22 cellular contexts compared by ENCODE assay signal in genomic region chr7:157021893-157022680, GRCh38. TPM values are rescaled to one million over a fixed set of nuclear protein-coding genes. Genes with fewer than 3 reads are reported as not detected.
DNase-seq lines count a peak whose midpoint lies in the region; ATAC-seq and TF ChIP-seq lines count a peak whose summit lies in the region.
"Had no signal": no experiment of that assay in that cellular context is flagged by ENCODE, and none has a peak within 500 bp of the region (broad histone marks: within the 10 kb centered on the region; RNA-seq: fewer than 3 reads in every experiment).

No MANE protein-coding gene starts in this region.

- intact Hi-C loops in upper lobe of right lung (cut with DNase I) = no loop called here

- peak overlapping the region; percentile 70 for H3K4me2 ChIP-seq in neural progenitor cell
- H3K4me2 ChIP-seq: BLaER1 treated with 17β-estradiol and CSF1 and Interleukin-3, amounts not matched to agents 10 nM and 100 nM had no signal

- no peak overlapping the region for H3K27ac Mint-ChIP-seq in activated naive CD4-positive, alpha-beta T cell treated with anti-CD3 and anti-CD28 coated beads, Interleukin-2, amount 50 U/mL, for 24 hours
- H3K27ac Mint-ChIP-seq in activated naive CD4-positive, alpha-beta T cell treated with anti-CD3 and anti-CD28 coated beads, Interleukin-2, amount 10 ng/mL, durations not matched to agents 7 days and 5 days = no peak overlapping the region
- H3K27ac Mint-ChIP-seq in endothelial cell (ENCODE audit: unreplicated experiment) (no peak overlapping the region), neural progenitor cell (no peak overlapping the region), immature natural killer cell (no peak overlapping the region)
- H3K27ac Mint-ChIP-seq: nephron had no signal

- CTCF ChIA-PET in activated naive CD4-positive, alpha-beta T cell treated with anti-CD3 and anti-CD28 coated beads, Interleukin-2, amount 10 ng/mL, durations not matched to agents 7 days and 5 days (lab: Charles Lee) = no interaction called here

- H3K27ac ChIP-seq in neural progenitor cell (no peak overlapping the region), upper lobe of right lung (no peak overlapping the region)
- H3K27ac ChIP-seq: BLaER1 treated with 17β-estradiol and CSF1 and Interleukin-3, amounts not matched to agents 10 nM and 100 nM; cardiac muscle cell; epithelial cell of prostate; HL-60 had no signal

- no peak for DNase-seq in activated naive CD4-positive, alpha-beta T cell treated with anti-CD3 and anti-CD28 coated beads, Interleukin-2, amount 10 ng/mL, durations not matched to agents 7 days and 5 days
- DNase-seq in endothelial cell (ENCODE audit: low spot score) (no peak), neural progenitor cell (ENCODE audit: low spot score) (peak; percentile 42), upper lobe of right lung (peak; percentile 21), immature natural killer cell (no peak), SK-N-DZ (ENCODE audit: low spot score) (no peak)
- DNase-seq in stimulated activated CD8-positive, alpha-beta memory T cell treated with anti-CD3 and anti-CD28 coated beads, Interleukin-4, amount 100 ng/mL, for 48 hours = no peak
- DNase-seq: activated CD4-positive, alpha-beta T cell treated with anti-CD3 and anti-CD28 coated beads, Interleukin-2, amount 50 U/mL, for 1 hour; amniotic stem cell; hippocampal formation; left cardiac atrium; NCI-H1694; Right ventricle myocardium superior; substantia nigra; T-helper 1 cell had no signal

- H3K4me1 ChIP-seq in neural progenitor cell = peaks cover 27% of the 10 kb centered on the region
- peaks cover 9% of the 10 kb centered on the region for H3K4me1 ChIP-seq in upper lobe of right lung
- H3K4me1 ChIP-seq: BLaER1 treated with 17β-estradiol and CSF1 and Interleukin-3, amounts not matched to agents 10 nM and 100 nM had no signal

- TF ChIP-seq CTCF in endothelial cell (IDR thresholded peaks at IDR 0.05; ENCODE audit: unreplicated experiment) = no peak
- no peak for TF ChIP-seq CTCF in neural progenitor cell (IDR thresholded peaks at IDR 0.05)
- TF ChIP-seq CTCF in upper lobe of right lung (IDR thresholded peaks at IDR 0.05) = no peak

- H3K36me3 Mint-ChIP-seq in activated naive CD4-positive, alpha-beta T cell treated with anti-CD3 and anti-CD28 coated beads, Interleukin-2, amount 50 U/mL, for 24 hours = no peaks in the 10 kb centered on the region
- no peaks in the 10 kb centered on the region for H3K36me3 Mint-ChIP-seq in activated naive CD4-positive, alpha-beta T cell treated with anti-CD3 and anti-CD28 coated beads, Interleukin-2, amount 10 ng/mL, durations not matched to agents 7 days and 5 days
- H3K36me3 Mint-ChIP-seq in endothelial cell (ENCODE audit: low read depth, unreplicated experiment) = no peaks in the 10 kb centered on the region
- no peaks in the 10 kb centered on the region for H3K36me3 Mint-ChIP-seq in neural progenitor cell
- H3K36me3 Mint-ChIP-seq in immature natural killer cell = no peaks in the 10 kb centered on the region

- H3F3A ChIP-seq in neural progenitor cell (ENCODE audit: low read depth) = peaks cover 24% of the 10 kb centered on the region

- peak overlapping the region; percentile 11 for H3K4me3 Mint-ChIP-seq in activated naive CD4-positive, alpha-beta T cell treated with anti-CD3 and anti-CD28 coated beads, Interleukin-2, amount 50 U/mL, for 24 hours
- H3K4me3 Mint-ChIP-seq in activated naive CD4-positive, alpha-beta T cell treated with anti-CD3 and anti-CD28 coated beads, Interleukin-2, amount 10 ng/mL, durations not matched to agents 7 days and 5 days = no peak overlapping the region
- H3K4me3 Mint-ChIP-seq in endothelial cell (ENCODE audit: unreplicated experiment) (peak overlapping the region; percentile 49), neural progenitor cell (no peak overlapping the region), immature natural killer cell (no peak overlapping the region)

- H3K4me3 ChIP-seq in neural progenitor cell = no peak overlapping the region
- H3K4me3 ChIP-seq in upper lobe of right lung = no peak overlapping the region

- H3K27me3 ChIP-seq in neural progenitor cell (peaks cover 100% of the 10 kb centered on the region), upper lobe of right lung (peaks cover 87% of the 10 kb centered on the region)

- no peak overlapping the region for H3K9ac ChIP-seq in neural progenitor cell
- H3K9ac ChIP-seq: BLaER1 treated with 17β-estradiol and CSF1 and Interleukin-3, amounts not matched to agents 10 nM and 100 nM had no signal

- peaks cover 80% of the 10 kb centered on the region for H4K20me1 ChIP-seq in neural progenitor cell (ENCODE audit: low read depth)

- H3K4me1 Mint-ChIP-seq in activated naive CD4-positive, alpha-beta T cell treated with anti-CD3 and anti-CD28 coated beads, Interleukin-2, amount 50 U/mL, for 24 hours = peaks cover 5% of the 10 kb centered on the region
- peaks cover 7% of the 10 kb centered on the region for H3K4me1 Mint-ChIP-seq in activated naive CD4-positive, alpha-beta T cell treated with anti-CD3 and anti-CD28 coated beads, Interleukin-2, amount 10 ng/mL, durations not matched to agents 7 days and 5 days
- H3K4me1 Mint-ChIP-seq in endothelial cell (ENCODE audit: unreplicated experiment) = peaks cover 14% of the 10 kb centered on the region
- H3K4me1 Mint-ChIP-seq in neural progenitor cell = peaks cover 3% of the 10 kb centered on the region
- no peaks in the 10 kb centered on the region for H3K4me1 Mint-ChIP-seq in immature natural killer cell

- H2AFZ ChIP-seq in neural progenitor cell (replicated peaks) = no peak overlapping the region

- peaks cover 51% of the 10 kb centered on the region for H3K27me3 Mint-ChIP-seq in activated naive CD4-positive, alpha-beta T cell treated with anti-CD3 and anti-CD28 coated beads, Interleukin-2, amount 50 U/mL, for 24 hours
- H3K27me3 Mint-ChIP-seq in activated naive CD4-positive, alpha-beta T cell treated with anti-CD3 and anti-CD28 coated beads, Interleukin-2, amount 10 ng/mL, durations not matched to agents 7 days and 5 days = peaks cover 91% of the 10 kb centered on the region
- H3K27me3 Mint-ChIP-seq in endothelial cell (ENCODE audit: unreplicated experiment) (peaks cover 22% of the 10 kb centered on the region), neural progenitor cell (ENCODE audit: insufficient read depth, low read depth) (peaks cover 80% of the 10 kb centered on the region), immature natural killer cell (ENCODE audit: low read depth in 3 of 3) (peaks cover 9 to 35% (median 28%) of the 10 kb centered on the region in 3 donors)

- H3K9me3 Mint-ChIP-seq in activated naive CD4-positive, alpha-beta T cell treated with anti-CD3 and anti-CD28 coated beads, Interleukin-2, amount 50 U/mL, for 24 hours = no peaks in the 10 kb centered on the region
- H3K9me3 Mint-ChIP-seq in activated naive CD4-positive, alpha-beta T cell treated with anti-CD3 and anti-CD28 coated beads, Interleukin-2, amount 10 ng/mL, durations not matched to agents 7 days and 5 days = no peaks in the 10 kb centered on the region
- H3K9me3 Mint-ChIP-seq in endothelial cell (ENCODE audit: unreplicated experiment) = no peaks in the 10 kb centered on the region
- H3K9me3 Mint-ChIP-seq in neural progenitor cell = peaks cover 2% of the 10 kb centered on the region
- no peaks in the 10 kb centered on the region for H3K9me3 Mint-ChIP-seq in immature natural killer cell

- no peaks in the 10 kb centered on the region for H3K36me3 ChIP-seq in neural progenitor cell
- H3K36me3 ChIP-seq in upper lobe of right lung = no peaks in the 10 kb centered on the region
- H3K36me3 ChIP-seq: BLaER1 treated with 17β-estradiol and CSF1 and Interleukin-3, amounts not matched to agents 10 nM and 100 nM; cardiac muscle cell had no signal

- H3K9me3 ChIP-seq in neural progenitor cell (ENCODE audit: low read depth) (no peaks in the 10 kb centered on the region), upper lobe of right lung (no peaks in the 10 kb centered on the region)

- H3K79me2 ChIP-seq in neural progenitor cell (ENCODE audit: low read depth) = no peaks in the 10 kb centered on the region

- no peak for ATAC-seq in upper lobe of right lung

RNA-seq across cellular contexts. Expression of gene MNX1, which starts 11.6 kb away (rescaled TPM):
- 3.8 TPM for total RNA-seq in endothelial cell (ENCODE audit: unreplicated experiment)
- not detected in 2 replicates for total RNA-seq in neural progenitor cell (ENCODE audit: low replicate concordance)
- 0.93 TPM for total RNA-seq in upper lobe of right lung
- polyA plus RNA-seq in immature natural killer cell = not detected
- 1.7 and 2.4 TPM in 2 replicates for polyA plus RNA-seq in SK-N-DZ (2014; cell fraction: cytosol; rRNA removed)
- polyA plus RNA-seq in SK-N-DZ (2014; cell fraction: nucleus; rRNA removed) = 2.9 and 4.6 TPM in 2 replicates
- total RNA-seq: A673, left cardiac atrium, Right ventricle myocardium superior had no signal

Comparison
In these comparisons a context has a peak if more than half of its experiments do, and no peak if none do; other contexts are left out.
1. H3K4me3 Mint-ChIP-seq: peak in activated naive CD4-positive, alpha-beta T cell treated with anti-CD3 and anti-CD28 coated beads, Interleukin-2, amount 50 U/mL, for 24 hours (single experiment) and endothelial cell (single experiment); none in activated naive CD4-positive, alpha-beta T cell treated with anti-CD3 and anti-CD28 coated beads, Interleukin-2, amount 10 ng/mL, durations not matched to agents 7 days and 5 days (single experiment), neural progenitor cell (single experiment) and immature natural killer cell (0 of 5).
2. DNase-seq: peak in neural progenitor cell (single experiment) and upper lobe of right lung (single experiment); none in activated naive CD4-positive, alpha-beta T cell treated with anti-CD3 and anti-CD28 coated beads, Interleukin-2, amount 10 ng/mL, durations not matched to agents 7 days and 5 days (single experiment), endothelial cell (single experiment), stimulated activated CD8-positive, alpha-beta memory T cell treated with anti-CD3 and anti-CD28 coated beads, Interleukin-4, amount 100 ng/mL, for 48 hours (single experiment), immature natural killer cell (0 of 3) and SK-N-DZ (single experiment).